8 cellular contexts compared by ENCODE assay signal in the genomic region with DNA sequence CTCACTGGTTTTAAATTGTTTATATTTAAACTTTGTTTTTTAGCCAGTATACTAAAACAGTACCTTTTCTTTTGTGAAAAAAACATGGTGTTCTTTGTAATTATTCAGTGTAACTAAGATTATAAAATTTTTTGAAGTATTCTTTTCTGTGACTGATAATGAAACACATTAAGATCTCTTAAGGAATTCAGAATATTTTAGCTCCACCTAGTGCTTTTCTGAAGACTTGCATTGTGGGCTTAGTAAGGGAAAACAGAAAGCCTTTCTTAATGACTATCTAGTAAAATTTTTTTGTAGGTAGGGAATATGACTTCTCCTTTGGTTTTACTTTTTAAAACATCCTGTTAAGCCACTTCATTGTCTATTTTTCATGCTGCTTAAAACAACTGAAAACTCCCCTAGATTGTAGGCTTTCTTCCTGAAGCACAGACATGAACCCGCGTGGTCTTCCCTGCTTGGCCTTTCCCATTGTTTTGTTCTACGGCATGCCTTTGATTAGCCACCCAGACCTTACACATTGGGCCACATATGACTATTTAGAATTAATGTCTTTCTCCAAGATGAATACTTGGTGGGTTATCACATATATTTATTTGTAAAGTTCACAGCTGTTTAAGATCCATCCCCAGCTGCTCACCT.
DNase-seq lines count a peak whose midpoint lies in the region; ATAC-seq and TF ChIP-seq lines count a peak whose summit lies in the region.

No MANE protein-coding gene starts in this region.

- H3K27me3 ChIP-seq in WERI-Rb-1 (ENCODE audit: insufficient read depth, low read depth, severe bottlenecking), result no peaks in the 10 kb centered on the region
- no peaks in the 10 kb centered on the region for H3K27me3 ChIP-seq in hepatocyte
- H3K27me3 ChIP-seq in tibial artery, result no peaks in the 10 kb centered on the region

- DNase-seq in AG09319 (ENCODE audit: extremely low read depth, low read depth) (peak; percentile 8), NCI-H1092 treated with DMSO at 0.1 percent for 48 hours (lab: John Stamatoyannopoulos, UW) (peak; percentile 78), WERI-Rb-1 (no peak), hepatocyte (ENCODE audit: low spot score) (peak; percentile 37), tibial artery (no peak)

- no peak overlapping the region for H3K4me2 ChIP-seq in hepatocyte

- H3K9me3 ChIP-seq in WERI-Rb-1 (ENCODE audit: severe bottlenecking) (no peaks in the 10 kb centered on the region), hepatocyte (ENCODE audit: low read depth) (no peaks in the 10 kb centered on the region), tibial artery (no peaks in the 10 kb centered on the region)

- peaks cover 17% of the 10 kb centered on the region for H3K79me2 ChIP-seq in hepatocyte

- peaks cover 17% of the 10 kb centered on the region for H3K36me3 ChIP-seq in WERI-Rb-1
- no peaks in the 10 kb centered on the region for H3K36me3 ChIP-seq in hepatocyte (replicated peaks; ENCODE audit: insufficient read depth, low read depth)
- H3K36me3 ChIP-seq in tibial artery, result peaks cover 14 to 49% (median 17%) of the 10 kb centered on the region in 3 donors

- H3K9me2 ChIP-seq in hepatocyte (replicated peaks; ENCODE audit: insufficient read depth), result no peaks in the 10 kb centered on the region

- intact Hi-C loops in tibial artery (cut with DNase I; ENCODE audit: low total_unique reads), result no loop called here

- no peak overlapping the region for H2AFZ ChIP-seq in hepatocyte

- H3K4me3 ChIP-seq in WERI-Rb-1 (ENCODE audit: low read depth, low read length) (no peak overlapping the region), hepatocyte (no peak overlapping the region), tibial artery (no peak overlapping the region)

- ATAC-seq in GM18867 (IDR thresholded peaks at IDR 0.05; ENCODE audit: unreplicated experiment), result peak; percentile 61
- no peak for ATAC-seq in HG03025 (IDR thresholded peaks at IDR 0.05; ENCODE audit: low FRiP score, unreplicated experiment)
- no peak for ATAC-seq in HG02973 (IDR thresholded peaks at IDR 0.05; ENCODE audit: unreplicated experiment)

- H3K4me1 ChIP-seq in hepatocyte (ENCODE audit: insufficient read depth) (no peaks in the 10 kb centered on the region), tibial artery (no peaks in the 10 kb centered on the region)

- no peaks in the 10 kb centered on the region for H4K20me1 ChIP-seq in hepatocyte (ENCODE audit: insufficient read depth, poor library complexity, severe bottlenecking)

- TF ChIP-seq CTCF in AG09319 (IDR thresholded peaks at IDR 0.05; ENCODE audit: low read depth, low read length) (peak; percentile 78), WERI-Rb-1 (IDR thresholded peaks at IDR 0.05; ENCODE audit: low read depth, low read length) (peak; percentile 26; the same call in 1 of the 2 replicates), hepatocyte (IDR thresholded peaks at IDR 0.05; ENCODE audit: poor library complexity) (peak; percentile 87), tibial artery (IDR thresholded peaks at IDR 0.05) (peak; percentile 75 to 78)

- H3K27ac ChIP-seq in WERI-Rb-1 (no peak overlapping the region), hepatocyte (no peak overlapping the region), tibial artery (no peak overlapping the region)

- WGBS in hepatocyte (ENCODE audit: low lambda C conversion rate, missing lambda C conversion rate), result 94% methylated on average over 3 of the region's 3 CpGs

Comparison
In these comparisons a context has a peak if more than half of its experiments do, and no peak if none do; other contexts are left out.
1. DNase-seq: peak in AG09319 (single experiment), NCI-H1092 treated with DMSO at 0.1 percent for 48 hours (single experiment) and hepatocyte (single experiment); none in WERI-Rb-1 (single experiment) and tibial artery (0 of 2).
2. CTCF ChIP-seq: peak in every context shown above with its lines; median percentile 87 in hepatocyte; 78 in AG09319; 76 in tibial artery; 26 in WERI-Rb-1.